Comparison of ENCODE assay signal across 32 cellular contexts in the genomic region with DNA sequence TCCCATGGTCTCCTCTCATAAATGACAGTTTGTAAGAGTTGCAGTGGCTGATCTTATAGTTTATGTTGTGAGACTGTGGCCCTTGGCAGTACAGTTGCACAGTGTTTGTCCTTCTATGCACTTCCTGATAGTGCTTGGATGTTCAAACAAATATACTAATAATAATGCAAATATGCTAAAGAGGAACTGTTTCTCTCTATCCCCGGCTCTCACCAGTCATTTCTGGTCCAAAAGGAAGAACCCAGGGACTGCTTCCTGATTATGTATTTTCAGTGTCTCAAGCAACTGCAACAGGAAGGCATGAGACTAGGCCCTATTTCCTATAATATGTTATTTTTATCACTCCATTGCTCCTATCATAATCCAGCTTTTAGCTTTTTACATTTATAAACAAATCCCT. TPM values are rescaled to one million over a fixed set of nuclear protein-coding genes. Genes with fewer than 3 reads are reported as not detected.
DNase-seq lines count a peak whose midpoint lies in the region; ATAC-seq, FAIRE-seq and TF ChIP-seq lines count a peak whose summit lies in the region.
"Had no signal": no experiment of that assay in that cellular context is flagged by ENCODE, and none has a peak within 500 bp of the region (broad histone marks: within the 10 kb centered on the region; RNA-seq: fewer than 3 reads in every experiment).

No MANE protein-coding gene starts in this region.

- no peak overlapping the region for H3K18ac ChIP-seq in mesenchymal stem cell (ENCODE audit: low read depth in 1 of 2, low read length in 2 of 2)

- no peak overlapping the region for H2BK12ac ChIP-seq in mesenchymal stem cell (ENCODE audit: low read length in 2 of 2)

- no peak overlapping the region for H2AFZ ChIP-seq in HepG2 (ENCODE audit: low read length)
- no peak overlapping the region for H2AFZ ChIP-seq in mesenchymal stem cell (ENCODE audit: low read depth, low read length)
- H2AFZ ChIP-seq: GM23338 had no signal

- no peak for FAIRE-seq in HepG2 (lab: Jason Lieb, UNC)
- FAIRE-seq: A549, GM18507, pancreas had no signal

- no peaks in the 10 kb centered on the region for H3K79me2 ChIP-seq in HepG2 (ENCODE audit: insufficient read depth, low read length)

- no peak for TF ChIP-seq RAD21 in HepG2 (CRISPR knock-in tag; IDR thresholded peaks at IDR 0.05)

- H3K27ac ChIP-seq in right lobe of liver (no peak overlapping the region), HepG2 (ENCODE audit: extremely low read length, insufficient read depth, low read length) (no peak overlapping the region), gastroesophageal sphincter (no peak overlapping the region), mesenchymal stem cell (ENCODE audit: low read length, poor library complexity, severe bottlenecking) (no peak overlapping the region)
- H3K27ac ChIP-seq: A549, pancreas, vagina had no signal

- no peaks in the 10 kb centered on the region for H4K20me1 ChIP-seq in HepG2 (ENCODE audit: insufficient read depth, low read length)

- no peak overlapping the region for H3K4me3 ChIP-seq in right lobe of liver
- no peak overlapping the region for H3K4me3 ChIP-seq in HepG2 (replicated peaks in 1 of 3; ENCODE audit: insufficient read depth in 1 of 3, low read depth in 2 of 3, low read length in 3 of 3)
- H3K4me3 ChIP-seq in gastroesophageal sphincter: no peak overlapping the region
- no peak overlapping the region for H3K4me3 ChIP-seq in mesenchymal stem cell (ENCODE audit: insufficient read depth in 1 of 2, low read depth in 1 of 2, low read length in 2 of 2)
- H3K4me3 ChIP-seq: A549, GM23338, lung, pancreas, spleen, vagina had no signal

- BruUV-seq in HepG2 (replicated peaks; lab: Mats Ljungman, UMichigan): no TSS peak

- no peak overlapping the region for H3K4me2 ChIP-seq in HepG2 (ENCODE audit: low read depth, low read length)
- H3K4me2 ChIP-seq in mesenchymal stem cell (ENCODE audit: low read length, poor library complexity, severe bottlenecking): no peak overlapping the region
- H3K4me2 ChIP-seq: A549, GM23338 had no signal

- 13% methylated on average over 1 of the region's 1 CpG for WGBS in right lobe of liver (ENCODE audit: insufficient coverage, low coverage, low lambda C conversion rate, missing lambda C conversion rate)
- WGBS in HepG2 (ENCODE audit: low lambda C conversion rate): 0% methylated on average over 1 of the region's 1 CpG
- 40 to 91% methylated on average over 1 of the region's 1 CpG for WGBS in gastroesophageal sphincter (ENCODE audit: low coverage in 1 of 2), 2 donors
- 81% methylated on average over 1 of the region's 1 CpG for WGBS in mesenchymal stem cell

- DNase-seq in right lobe of liver (no peak), HepG2 (ENCODE audit: low spot score) (no peak), MV-4-11 (lab: John Stamatoyannopoulos, UW) (peak; percentile 74), mesenchymal stem cell (no peak), glomerular visceral epithelial cell (ENCODE audit: extremely low spot score) (no peak), globus pallidus (ENCODE audit: low spot score) (no peak)
- no peak for DNase-seq in stimulated activated CD4-positive, alpha-beta T cell treated with anti-CD3 and anti-CD28 coated beads, Interleukin-15, amount 100 ng/mL, for 24 hours
- DNase-seq: activated CD4-positive, alpha-beta T cell treated with anti-CD3 and anti-CD28 coated beads, Interleukin-2, amount 10 ng/mL, durations not matched to agents 7 days and 5 days; amygdala; COR-L47; DMS79 treated with DMSO at 0.1 percent for 48 hours; foreskin melanocyte; HFFc6; kidney glomerular epithelial cell; MM.1S; NCI-H1436; NCI-H2081; NCI-H226; pancreas; right cardiac atrium; spleen; stimulated activated CD8-positive, alpha-beta memory T cell treated with anti-CD3 and anti-CD28 coated beads, Interleukin-4, amount 100 ng/mL, for 48 hours; stimulated activated naive CD8-positive, alpha-beta T cell treated with anti-CD3 and anti-CD28 coated beads, Interleukin-15, amount 100 ng/mL, for 72 hours; T1000 had no signal

- no peak overlapping the region for H2AK5ac ChIP-seq in mesenchymal stem cell (ENCODE audit: low read length, severe bottlenecking)

- POLR2A ChIA-PET in HepG2 (lab: Yijun Ruan, JAX): no interaction called here

- no peaks in the 10 kb centered on the region for H3K9me3 ChIP-seq in right lobe of liver
- peaks cover 8% of the 10 kb centered on the region for H3K9me3 ChIP-seq in HepG2 (ENCODE audit: low read length)
- H3K9me3 ChIP-seq in gastroesophageal sphincter: no peaks in the 10 kb centered on the region
- no peaks in the 10 kb centered on the region for H3K9me3 ChIP-seq in mesenchymal stem cell (ENCODE audit: control insufficient read depth, low read length)
- H3K9me3 ChIP-seq: A549, pancreas, spleen, vagina had no signal

- H3K23ac ChIP-seq in mesenchymal stem cell (ENCODE audit: low read length in 2 of 2): no peak overlapping the region

- H3K79me1 ChIP-seq in mesenchymal stem cell (replicated peaks; ENCODE audit: low read length, poor library complexity, severe bottlenecking): no peaks in the 10 kb centered on the region

- H3K36me3 ChIP-seq in right lobe of liver (no peaks in the 10 kb centered on the region), HepG2 (replicated peaks in 1 of 2; ENCODE audit: control insufficient read depth in 1 of 2, insufficient read depth in 2 of 2, low read length in 2 of 2) (no peaks in the 10 kb centered on the region), gastroesophageal sphincter (no peaks in the 10 kb centered on the region), mesenchymal stem cell (ENCODE audit: control insufficient read depth in 1 of 2, insufficient read depth in 2 of 2, low read depth in 1 of 2, low read length in 2 of 2) (no peaks in the 10 kb centered on the region)
- H3K36me3 ChIP-seq: pancreas, spleen, vagina had no signal

- peak; percentile 11 to 60 (median 48) for ATAC-seq in right lobe of liver
- ATAC-seq in HepG2: no peak
- ATAC-seq in gastroesophageal sphincter: peak; percentile 22
- ATAC-seq: A549; activated naive CD4-positive, alpha-beta T cell treated with anti-CD3 and anti-CD28 coated beads, Interleukin-2, amount 50 U/mL, for 72 hours; GM23338; right cardiac atrium; stimulated activated naive CD8-positive, alpha-beta T cell treated with anti-CD3 and anti-CD28 coated beads, Interleukin-15, amount 100 ng/mL, for 72 hours; WTC11 had no signal

- intact Hi-C loops in right lobe of liver (cut with DNase I) (no loop called here), HepG2 (cut with micrococcal nuclease; ENCODE audit: unreplicated experiment) (no loop called here)

- no peak overlapping the region for H3K4ac ChIP-seq in mesenchymal stem cell (ENCODE audit: low read depth in 1 of 2, low read length in 2 of 2)

- no peak overlapping the region for H2BK5ac ChIP-seq in mesenchymal stem cell (ENCODE audit: low read depth, low read length, poor library complexity, severe bottlenecking)

- TF ChIP-seq POLR2A in right lobe of liver (IDR thresholded peaks at IDR 0.05): no peak
- no peak for TF ChIP-seq POLR2A in HepG2 (IDR thresholded peaks at IDR 0.05; ENCODE audit: insufficient read depth in 1 of 2, low read depth in 2 of 2, low read length in 2 of 2)
- TF ChIP-seq POLR2A in gastroesophageal sphincter (IDR thresholded peaks at IDR 0.05): no peak

- H3K27me3 ChIP-seq in right lobe of liver (no peaks in the 10 kb centered on the region), HepG2 (ENCODE audit: control insufficient read depth in 1 of 2, insufficient read depth in 2 of 2, low read length in 2 of 2) (no peaks in the 10 kb centered on the region), gastroesophageal sphincter (no peaks in the 10 kb centered on the region), mesenchymal stem cell (ENCODE audit: control insufficient read depth in 1 of 2, insufficient read depth in 1 of 2, low read length in 2 of 2) (no peaks in the 10 kb centered on the region)
- H3K27me3 ChIP-seq: pancreas, spleen, vagina had no signal

- no peaks in the 10 kb centered on the region for H3K4me1 ChIP-seq in right lobe of liver
- no peaks in the 10 kb centered on the region for H3K4me1 ChIP-seq in HepG2 (ENCODE audit: insufficient read depth, low read length)
- H3K4me1 ChIP-seq in gastroesophageal sphincter: no peaks in the 10 kb centered on the region
- H3K4me1 ChIP-seq in mesenchymal stem cell (ENCODE audit: control insufficient read depth, insufficient read depth, low read depth, low read length): no peaks in the 10 kb centered on the region
- H3K4me1 ChIP-seq: A549, vagina had no signal

- H3K9ac ChIP-seq in HepG2 (ENCODE audit: insufficient read depth, low read depth, low read length) (no peak overlapping the region), mesenchymal stem cell (ENCODE audit: low read length) (no peak overlapping the region)

- H2BK15ac ChIP-seq in mesenchymal stem cell (ENCODE audit: low read depth, poor library complexity, severe bottlenecking): no peak overlapping the region

- H3K14ac ChIP-seq in mesenchymal stem cell (ENCODE audit: low read length in 2 of 2): no peak overlapping the region

- H2BK120ac ChIP-seq in mesenchymal stem cell (ENCODE audit: low read depth, low read length): no peak overlapping the region

- H4K8ac ChIP-seq in mesenchymal stem cell (ENCODE audit: low read length): no peak overlapping the region

- in situ Hi-C loops in HepG2 (cut with HindIII; ENCODE audit: extremely low pct_ligation_motif_present, low pct_unique_long_range_greater_than_20kb): no loop called here

- CTCF ChIA-PET in HepG2 (lab: Yijun Ruan, JAX; ENCODE audit: low intra/inter-chr PET ratio, low total read pairs): no interaction called here

- TF ChIP-seq EP300 in HepG2 (IDR thresholded peaks at IDR 0.05; ENCODE audit: low read depth in 2 of 2, low read length in 2 of 2) (no peak), HepG2 (CRISPR knock-in tag; IDR thresholded peaks at IDR 0.05; ENCODE audit: borderline replicate concordance) (no peak), gastroesophageal sphincter (IDR thresholded peaks at IDR 0.05) (no peak)

- no peak overlapping the region for H4K91ac ChIP-seq in mesenchymal stem cell (ENCODE audit: low read length)

- no peak for TF ChIP-seq CTCF in right lobe of liver (IDR thresholded peaks at IDR 0.05)
- TF ChIP-seq CTCF in HepG2 (CRISPR knock-in tag; IDR thresholded peaks at IDR 0.05): no peak
- TF ChIP-seq CTCF in gastroesophageal sphincter (IDR thresholded peaks at IDR 0.05): no peak

RNA-seq across cellular contexts. Expression of a gene that starts 17.0 kb away (rescaled TPM):
- total RNA-seq in right lobe of liver: 10 to 100 TPM in 3 of 6 experiments, 1 to 10 TPM in 3; 6.6 to 17.9 (median 11.2) TPM
- total RNA-seq in HepG2 (2016; rRNA removed; fragmentation: Illumina TruSeq; extraction: Trizol): 17.0 and 25.5 TPM in 2 replicates
- total RNA-seq in HepG2 (2016; cell fraction: cytosol; rRNA removed; fragmentation: Illumina TruSeq; extraction: Trizol; ENCODE audit: low read depth): 65.9 and 70.2 TPM in 2 replicates
- 13.9 and 25.8 TPM in 2 replicates for total RNA-seq in HepG2 (2016; cell fraction: insoluble cytoplasmic fraction; rRNA removed; fragmentation: Illumina TruSeq; extraction: Trizol)
- 31.7 and 38.0 TPM in 2 replicates for total RNA-seq in HepG2 (2016; cell fraction: membrane; rRNA removed; fragmentation: Illumina TruSeq; extraction: Trizol)
- 35.3 and 38.4 TPM in 2 replicates for total RNA-seq in HepG2 (2016; cell fraction: nucleus; rRNA removed; fragmentation: Illumina TruSeq; extraction: Trizol)
- 9.7 and 12.6 TPM in 2 replicates for polyA plus RNA-seq in HepG2 (2011; rRNA removed)
- polyA plus RNA-seq in HepG2 (2011; cell fraction: cytosol; rRNA removed): 3.5 and 6.2 TPM in 2 replicates
- polyA plus RNA-seq in HepG2 (2011; cell fraction: nucleus; rRNA removed): 8.8 and 9.3 TPM in 2 replicates
- 13.9 and 15.7 TPM in 2 replicates for polyA plus RNA-seq in HepG2 (2012)
- polyA plus RNA-seq in HepG2 (2016; cell fraction: cytosol; fragmentation: Illumina TruSeq; extraction: Trizol; ENCODE audit: low read depth): 0.59 and 1.2 TPM in 2 replicates
- polyA plus RNA-seq in HepG2 (2016; cell fraction: insoluble cytoplasmic fraction; fragmentation: Illumina TruSeq; extraction: Trizol; ENCODE audit: low read depth): 7.9 and 9.1 TPM in 2 replicates
- 2.2 and 2.3 TPM in 2 replicates for polyA plus RNA-seq in HepG2 (2016; cell fraction: membrane; fragmentation: Illumina TruSeq; extraction: Trizol; ENCODE audit: low read depth)
- 30.4 and 33.6 TPM in 2 replicates for polyA plus RNA-seq in HepG2 (2016; cell fraction: nucleus; fragmentation: Illumina TruSeq; extraction: Trizol; ENCODE audit: insufficient read depth, low read depth)
- 7.9 and 9.5 TPM in 2 replicates for polyA minus RNA-seq in HepG2 (2011; rRNA and poly(A)+ RNA removed; ENCODE audit: low replicate concordance)
- polyA minus RNA-seq in HepG2 (2011; cell fraction: cytosol; rRNA and poly(A)+ RNA removed): 16.8 and 28.4 TPM in 2 replicates
- polyA minus RNA-seq in HepG2 (2011; cell fraction: nucleus; rRNA and poly(A)+ RNA removed): 75.8 and 83.0 TPM in 2 replicates
- total RNA-seq in gastroesophageal sphincter: 10 to 100 TPM; 15.5 to 41.6 (median 25.1) TPM
- polyA plus RNA-seq in mesenchymal stem cell (2013, experiment 1 of 2): 24.0 TPM
- 23.6 TPM for polyA plus RNA-seq in mesenchymal stem cell (2013, experiment 2 of 2)
